Comparison of ENCODE assay signal across 8 cellular contexts in the genomic region with DNA sequence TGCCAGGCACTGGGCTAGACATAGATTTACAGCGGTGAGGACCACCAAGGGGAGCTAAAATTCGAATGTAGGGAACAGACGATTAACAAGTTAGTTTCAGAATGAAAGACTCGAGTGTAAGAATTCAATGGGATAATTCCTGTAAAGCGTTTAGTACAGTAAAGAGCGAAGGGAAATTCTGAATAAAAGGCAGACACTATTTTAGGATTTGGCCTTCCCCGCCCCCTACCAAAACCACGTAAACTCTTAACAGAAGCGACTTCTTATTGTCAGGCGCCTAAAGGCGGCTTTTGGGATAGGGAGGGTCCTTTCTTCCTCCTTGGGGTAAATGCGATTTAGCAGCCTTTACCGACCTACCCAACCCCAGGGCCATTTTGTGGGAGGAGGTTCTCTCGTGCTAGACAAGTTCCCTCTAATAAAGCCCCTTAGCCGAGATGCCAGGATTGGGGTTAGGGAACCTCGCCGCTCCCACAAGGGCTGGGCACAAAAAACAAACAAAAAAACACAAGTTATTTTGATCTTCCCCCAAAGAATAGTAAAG. TPM values are rescaled to one million over a fixed set of nuclear protein-coding genes. Genes with fewer than 3 reads are reported as not detected.
A peak's percentile ranks its signal among the peaks of the same experiment; 100 is the strongest.
DNase-seq lines count a peak whose midpoint lies in the region; ATAC-seq, FAIRE-seq and TF ChIP-seq lines count a peak whose summit lies in the region.

No MANE protein-coding gene starts in this region.

- H4K20me1 ChIP-seq in endothelial cell of umbilical vein (replicated peaks; ENCODE audit: control insufficient read depth, extremely low read depth, insufficient read depth, low read length) = no peaks in the 10 kb centered on the region

- POLR2A ChIA-PET in endothelial cell of umbilical vein (lab: Charles Lee) = no interaction called here

- H3K9ac ChIP-seq in endothelial cell of umbilical vein (replicated peaks; ENCODE audit: extremely low read depth, insufficient read depth, low read length) = peak overlapping the region; percentile 97

- BruUV-seq in endothelial cell of umbilical vein (replicated peaks; lab: Mats Ljungman, UMichigan) = TSS peak; percentile 87

- H3K36me3 ChIP-seq in Peyer's patch (no peaks in the 10 kb centered on the region), endothelial cell of umbilical vein (ENCODE audit: control insufficient read depth in 2 of 2, extremely low read depth in 1 of 2, insufficient read depth in 2 of 2, low read length in 2 of 2) (peaks cover 0 to 2% of the 10 kb centered on the region in 2 experiments)

- H3K9me1 ChIP-seq in endothelial cell of umbilical vein (replicated peaks; ENCODE audit: control insufficient read depth, extremely low read depth, insufficient read depth, low read length) = no peaks in the 10 kb centered on the region

- intact Hi-C loops in endothelial cell of umbilical vein (cut with micrococcal nuclease) = loop anchor here (5.0 kb wide), 1 partner anchor 1726 kb away; no protein-coding TSS in a partner anchor

- peak; percentile 0 for ATAC-seq in HG02870 (IDR thresholded peaks at IDR 0.05; ENCODE audit: unreplicated experiment)

- peak overlapping the region; percentile 93 to 100 (median 97) for H3K4me3 Mint-ChIP-seq in nephron

- H3K4me3 ChIP-seq in Peyer's patch = peak overlapping the region; percentile 62 to 97 (median 82)
- H3K4me3 ChIP-seq in endothelial cell of umbilical vein (replicated peaks in 1 of 3; ENCODE audit: insufficient read depth in 1 of 3, low read depth in 1 of 3, low read length in 3 of 3) = peak overlapping the region; percentile 88 to 89 (median 88)

- H2AFZ ChIP-seq in endothelial cell of umbilical vein (ENCODE audit: low read depth, low read length) = peak overlapping the region; percentile 91

- H3K9me3 ChIP-seq in Peyer's patch = no peaks in the 10 kb centered on the region
- H3K9me3 ChIP-seq in endothelial cell of umbilical vein (replicated peaks; ENCODE audit: control insufficient read depth, insufficient read depth, low read length) = no peaks in the 10 kb centered on the region

- H3K27me3 Mint-ChIP-seq in nephron (ENCODE audit: low read depth) = no peaks in the 10 kb centered on the region

- H3K4me1 ChIP-seq in Peyer's patch = peaks cover 0 to 19% (median 2%) of the 10 kb centered on the region in 4 donors
- peaks cover 23% of the 10 kb centered on the region for H3K4me1 ChIP-seq in endothelial cell of umbilical vein (ENCODE audit: control insufficient read depth, extremely low read depth, insufficient read depth, low read length)

- peaks cover 41% of the 10 kb centered on the region for H3K79me2 ChIP-seq in endothelial cell of umbilical vein (ENCODE audit: control insufficient read depth, insufficient read depth, low read length)

- H3K4me2 ChIP-seq in endothelial cell of umbilical vein (ENCODE audit: insufficient read depth, low read length) = peak overlapping the region; percentile 91

- H3K27me3 ChIP-seq in Peyer's patch (no peaks in the 10 kb centered on the region), endothelial cell of umbilical vein (ENCODE audit: control insufficient read depth in 2 of 2, insufficient read depth in 2 of 2, low read length in 2 of 2) (no peaks in the 10 kb centered on the region)

- peak overlapping the region; percentile 98 to 99 (median 99) for H3K27ac Mint-ChIP-seq in nephron

- peak; percentile 21 for FAIRE-seq in endothelial cell of umbilical vein (lab: Jason Lieb, UNC)

- H3K4me1 Mint-ChIP-seq in nephron = peaks cover 34% of the 10 kb centered on the region

- H3K9me3 Mint-ChIP-seq in nephron = peaks cover 6% of the 10 kb centered on the region

- peak; percentile 36 for DNase-seq in NCI-H446 treated with DMSO at 0.1 percent for 48 hours (lab: John Stamatoyannopoulos, UW)
- DNase-seq in NCI-H446 (lab: John Stamatoyannopoulos, UW) = no peak
- no peak for DNase-seq in Peyer's patch
- DNase-seq in endothelial cell of umbilical vein (ENCODE audit: low read depth, low spot score) = no peak
- no peak for DNase-seq in mesenteric fat pad (ENCODE audit: low spot score)
- DNase-seq in activated effector memory CD4-positive, alpha-beta T cell treated with anti-CD3 and anti-CD28 coated beads, Interleukin-2, amount 50 U/mL, for 16 hours = no peak

- dilution Hi-C loops in endothelial cell of umbilical vein (cut with MboI; ENCODE audit: extremely low pct_ligation_motif_present, low sequenced_read_pairs) = no loop called here

- H3K36me3 Mint-ChIP-seq in nephron (ENCODE audit: low read depth) = peaks cover 15% of the 10 kb centered on the region

- TF ChIP-seq CTCF in Peyer's patch (IDR thresholded peaks at IDR 0.05) (peak in 1 of 6 experiments; percentile 2), endothelial cell of umbilical vein (IDR thresholded peaks at IDR 0.05; ENCODE audit: extremely low read depth in 1 of 2, insufficient read depth in 1 of 2, low read depth in 1 of 2, low read length in 2 of 2) (no peak), nephron (IDR thresholded peaks at IDR 0.05; ENCODE audit: unreplicated experiment in 3 of 3) (no peak)

- H3K27ac ChIP-seq in Peyer's patch (peak overlapping the region; percentile 92 to 99 (median 96)), endothelial cell of umbilical vein (ENCODE audit: insufficient read depth, low read depth, low read length) (peak overlapping the region; percentile 97)

- CTCF ChIA-PET in endothelial cell of umbilical vein (lab: Charles Lee) = no interaction called here

- TF ChIP-seq POLR2A in Peyer's patch (IDR thresholded peaks at IDR 0.05) = no peak
- TF ChIP-seq POLR2A in endothelial cell of umbilical vein (IDR thresholded peaks at IDR 0.05; ENCODE audit: low read depth, low read length) = no peak

TF ChIP-seq in endothelial cell of umbilical vein, 7 proteins besides CTCF, POLR2A, EP300 and RAD21:
- TF ChIP-seq MYC (IDR thresholded peaks at IDR 0.05; ENCODE audit: low read depth, low read length) (no peak), GATA2 (IDR thresholded peaks at IDR 0.05; ENCODE audit: insufficient read depth, insufficient read length, low read depth, low read length) (no peak), FOS (IDR thresholded peaks at IDR 0.05; ENCODE audit: borderline replicate concordance, insufficient read depth, low read length) (no peak), POLR2AphosphoS5 (IDR thresholded peaks at IDR 0.05; ENCODE audit: insufficient read depth, low read depth, low read length) (no peak), JUN (IDR thresholded peaks at IDR 0.05; ENCODE audit: borderline replicate concordance, insufficient read depth, insufficient read length, low read depth) (no peak), EZH2 (IDR thresholded peaks at IDR 0.05; ENCODE audit: borderline replicate concordance, low read depth, low read length, severe bottlenecking) (no peak)
TF ChIP-seq in endothelial cell of umbilical vein: peak in this region for 0.

RNA-seq across cellular contexts. Expression of a gene that starts 0.5 kb away (rescaled TPM):
- total RNA-seq in Peyer's patch (10 to 100 TPM; 56.9 to 80.4 (median 66.2) TPM), endothelial cell of umbilical vein (63.8 and 66.9 TPM in 2 replicates), mesenteric fat pad (70.3 TPM)
- polyA plus RNA-seq in endothelial cell of umbilical vein = 17.9 and 20.6 TPM in 2 replicates
- 32.5 and 36.3 TPM in 2 replicates for polyA plus RNA-seq in endothelial cell of umbilical vein (2011; cell fraction: cytosol; rRNA removed)
- polyA plus RNA-seq in endothelial cell of umbilical vein (2011; cell fraction: nucleus; rRNA removed) = 22.6 and 25.0 TPM in 2 replicates
- 44.2 and 54.4 TPM in 2 replicates for polyA plus RNA-seq in endothelial cell of umbilical vein (2012)
- polyA minus RNA-seq in endothelial cell of umbilical vein = 19.1 and 28.6 TPM in 2 replicates
- polyA minus RNA-seq in endothelial cell of umbilical vein (2011; cell fraction: cytosol; rRNA and poly(A)+ RNA removed) = 30.6 TPM
- 39.8 and 59.0 TPM in 2 replicates for polyA minus RNA-seq in endothelial cell of umbilical vein (2011; cell fraction: nucleus; rRNA and poly(A)+ RNA removed)

RNA-seq across cellular contexts. Expression of a gene that starts 12.3 kb away (rescaled TPM):
- total RNA-seq in Peyer's patch = 1 to 10 TPM in 1 of 4 donors, under 1 TPM in 2, not detected in 1; 0.35 to 2.5 (median 0.40) TPM
- total RNA-seq in endothelial cell of umbilical vein = 0.82 and 0.99 TPM in 2 replicates
- polyA plus RNA-seq in endothelial cell of umbilical vein = not detected in 2 replicates
- polyA plus RNA-seq in endothelial cell of umbilical vein (2011; cell fraction: cytosol; rRNA removed) = 0.18 and 0.19 TPM in 2 replicates
- polyA plus RNA-seq in endothelial cell of umbilical vein (2011; cell fraction: nucleus; rRNA removed) = 0.78 TPM in 1 of 2 replicates, not detected in the other
- polyA plus RNA-seq in endothelial cell of umbilical vein (2012) = 0.60 and 0.78 TPM in 2 replicates
- polyA minus RNA-seq in endothelial cell of umbilical vein = 3.7 TPM in 1 of 2 replicates, not detected in the other
- polyA minus RNA-seq in endothelial cell of umbilical vein (2011; cell fraction: cytosol; rRNA and poly(A)+ RNA removed) = not detected
- 1.4 TPM in 1 of 2 replicates, not detected in the other for polyA minus RNA-seq in endothelial cell of umbilical vein (2011; cell fraction: nucleus; rRNA and poly(A)+ RNA removed)
- 1.3 TPM for total RNA-seq in mesenteric fat pad
